9 cellular contexts compared by ENCODE assay signal in the genomic region with DNA sequence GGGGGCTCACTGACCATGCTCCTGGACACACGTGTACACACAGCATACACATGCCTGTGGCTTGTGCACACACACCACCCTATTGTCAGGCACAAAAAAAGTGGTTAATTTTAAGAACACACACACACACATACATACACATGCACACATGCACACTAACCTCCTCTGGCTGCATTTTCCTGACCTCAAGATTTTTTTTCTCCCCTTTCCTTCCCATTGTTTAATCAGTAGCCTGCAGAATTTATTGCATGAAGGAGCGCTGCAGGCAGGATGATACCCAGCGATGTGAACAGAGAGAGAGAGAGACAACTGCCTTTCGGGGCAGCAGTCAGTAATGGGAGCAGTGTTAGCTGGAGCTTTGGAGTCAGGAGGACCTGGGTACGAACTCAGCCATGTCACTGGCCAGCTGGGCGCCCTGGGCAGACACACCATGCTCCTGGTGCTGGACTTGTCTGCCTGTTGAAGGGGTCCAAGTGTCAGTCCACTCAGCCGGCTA. TPM values are rescaled to one million over a fixed set of nuclear protein-coding genes. Genes with fewer than 3 reads are reported as not detected.
A peak's percentile ranks its signal among the peaks of the same experiment; 100 is the strongest.
DNase-seq lines count a peak whose midpoint lies in the region; FAIRE-seq and TF ChIP-seq lines count a peak whose summit lies in the region.
"Had no signal": no experiment of that assay in that cellular context is flagged by ENCODE, and none has a peak within 500 bp of the region (broad histone marks: within the 10 kb centered on the region; RNA-seq: fewer than 3 reads in every experiment).

No MANE protein-coding gene starts in this region.

- H3K4me3 ChIP-seq in AG09309 (ENCODE audit: control insufficient read depth, low read depth, low read length) (peak overlapping the region; percentile 54), breast epithelium (peak overlapping the region; percentile 55 to 76 (median 60)), mucosa of stomach (ENCODE audit: low read length) (no peak overlapping the region)
- H3K4me3 ChIP-seq: SK-N-MC had no signal

- H3K27me3 ChIP-seq in breast epithelium: no peaks in the 10 kb centered on the region
- H3K27me3 ChIP-seq in mucosa of stomach (ENCODE audit: control insufficient read depth, insufficient read depth, low read length): no peaks in the 10 kb centered on the region

- H3K4me1 ChIP-seq in breast epithelium (peaks cover 15 to 25% of the 10 kb centered on the region in 2 donors), mucosa of stomach (ENCODE audit: control insufficient read depth, insufficient read depth, low read length) (peaks cover 44% of the 10 kb centered on the region)

- H3K27ac ChIP-seq in breast epithelium: peak overlapping the region; percentile 97 to 99
- H3K27ac ChIP-seq: SK-N-MC had no signal

- H3K9me3 ChIP-seq in breast epithelium (no peaks in the 10 kb centered on the region), mucosa of stomach (ENCODE audit: control insufficient read depth, low read length) (peaks cover 4% of the 10 kb centered on the region)

- no peaks in the 10 kb centered on the region for H3K36me3 ChIP-seq in breast epithelium
- H3K36me3 ChIP-seq in mucosa of stomach (ENCODE audit: control insufficient read depth, insufficient read depth, low read length): no peaks in the 10 kb centered on the region

- TF ChIP-seq CTCF in AG09309 (IDR thresholded peaks at IDR 0.05; ENCODE audit: control insufficient read depth, insufficient read depth, low read depth, low read length, missing control alignments) (no peak), breast epithelium (IDR thresholded peaks at IDR 0.05) (no peak)

- intact Hi-C loops in breast epithelium (cut with DNase I; ENCODE audit: low total_unique reads): loop anchor here (10.0 kb wide), 1 partner anchor 122 kb away; a partner anchor contains a TSS
- intact Hi-C loops in posterior cingulate gyrus (cut with DNase I): no loop called here

- peak overlapping the region; percentile 97 for H3K9ac ChIP-seq in mucosa of stomach (ENCODE audit: low read length)

- no peak for TF ChIP-seq POLR2A in breast epithelium (IDR thresholded peaks at IDR 0.05)

- no peak for FAIRE-seq in frontal cortex (lab: Jason Lieb, UNC)

- DNase-seq in AG09309 (ENCODE audit: low read depth) (no peak), HT1080 (ENCODE audit: low read depth) (peak; percentile 44), breast epithelium (ENCODE audit: low spot score in 2 of 2) (no peak), NCI-H524 treated with DMSO at 0.1 percent for 48 hours (lab: John Stamatoyannopoulos, UW) (no peak), LoVo (ENCODE audit: low spot score) (no peak), frontal cortex (ENCODE audit: low spot score in 2 of 2) (no peak), posterior cingulate gyrus (no peak)

RNA-seq across cellular contexts. Expression of a gene that starts 1.0 kb away (rescaled TPM):
- 18.3 and 34.9 TPM in 2 replicates for total RNA-seq in HT1080 (2014; rRNA removed; shearing (Covaris generic))
- polyA plus RNA-seq in HT1080 (2015; cell fraction: cytosol; rRNA removed): 26.1 and 32.1 TPM in 2 replicates
- 21.1 and 25.0 TPM in 2 replicates for polyA plus RNA-seq in HT1080 (2015; cell fraction: nucleus; rRNA removed)
- total RNA-seq in breast epithelium (10 to 100 TPM; 28.2 to 42.9 (median 41.6) TPM), frontal cortex (6.1 TPM)
